ENCODE assay signal across 8 cellular contexts in genomic region chr16:70686376-70687171, GRCh38. TPM values are rescaled to one million over a fixed set of nuclear protein-coding genes. Genes with fewer than 3 reads are reported as not detected.
DNase-seq lines count a peak whose midpoint lies in the region; ATAC-seq and TF ChIP-seq lines count a peak whose summit lies in the region.

No MANE protein-coding gene starts in this region.

- peaks cover 25% of the 10 kb centered on the region for H3K27me3 Mint-ChIP-seq in GM23338 (ENCODE audit: insufficient read depth, low read depth, poor library complexity)

- peaks cover 22% of the 10 kb centered on the region; the same call in 1 of the 2 replicates for H3F3A ChIP-seq in GM23338 (replicated peaks; ENCODE audit: low read depth)

- H3K9me2 ChIP-seq in GM23338 (ENCODE audit: insufficient read depth) (no peaks in the 10 kb centered on the region), Karpas-422 (replicated peaks; ENCODE audit: insufficient read depth, low read length) (no peaks in the 10 kb centered on the region)

- TF ChIP-seq CTCF in GM23338 (conservative IDR thresholded peaks at IDR 0.05; ENCODE audit: low read depth in 2 of 2) (no peak), foreskin keratinocyte (conservative IDR thresholded peaks at IDR 0.05) (no peak), gastrocnemius medialis (IDR thresholded peaks at IDR 0.05 in 4 of 5, conservative IDR thresholded peaks at IDR 0.05 in 1 of 5) (no peak)

- peak overlapping the region; percentile 74 for H3K4me3 Mint-ChIP-seq in GM23338

- no peaks in the 10 kb centered on the region for H3K79me2 ChIP-seq in GM23338 (replicated peaks; ENCODE audit: insufficient read depth)
- H3K79me2 ChIP-seq in Karpas-422 (ENCODE audit: low read length): no peaks in the 10 kb centered on the region

- H3K36me3 ChIP-seq in GM23338 (ENCODE audit: insufficient read depth) (no peaks in the 10 kb centered on the region), gastrocnemius medialis (no peaks in the 10 kb centered on the region), Karpas-422 (ENCODE audit: insufficient read depth, low read length) (no peaks in the 10 kb centered on the region)

- H2AFZ ChIP-seq in GM23338: no peak overlapping the region
- H2AFZ ChIP-seq in Karpas-422 (ENCODE audit: low read length): no peak overlapping the region

- H3K4me1 Mint-ChIP-seq in GM23338: peaks cover 29% of the 10 kb centered on the region

- ATAC-seq in GM23338 (peak; percentile 28), foreskin keratinocyte (no peak), gastrocnemius medialis (no peak), GM18907 (IDR thresholded peaks at IDR 0.05; ENCODE audit: unreplicated experiment) (no peak), GM21723 (IDR thresholded peaks at IDR 0.05; ENCODE audit: unreplicated experiment) (no peak)

- no peaks in the 10 kb centered on the region; the same call in 2 of the 3 replicates for H3K36me3 Mint-ChIP-seq in GM23338 (ENCODE audit: low read depth)

- H3K27ac ChIP-seq in GM23338 (ENCODE audit: low read depth) (peak overlapping the region; percentile 45; the same call in 1 of the 2 replicates), foreskin keratinocyte (peak overlapping the region; percentile 75), gastrocnemius medialis (peak overlapping the region; percentile 88 to 97 (median 94)), Karpas-422 (ENCODE audit: low read length) (no peak overlapping the region)

- H4K20me1 ChIP-seq in GM23338 (replicated peaks; ENCODE audit: insufficient read depth) (peaks cover 4% of the 10 kb centered on the region), Karpas-422 (ENCODE audit: insufficient read depth, low read depth, low read length) (no peaks in the 10 kb centered on the region; the same call in 1 of the 2 replicates)

- H3K4me3 ChIP-seq in GM23338: peak overlapping the region; percentile 58
- peak overlapping the region; percentile 31 to 73 (median 52) for H3K4me3 ChIP-seq in gastrocnemius medialis
- H3K4me3 ChIP-seq in Karpas-422 (ENCODE audit: low read length): no peak overlapping the region

- no peak overlapping the region for H3K9ac ChIP-seq in Karpas-422 (ENCODE audit: low read length)

- H3K27ac Mint-ChIP-seq in GM23338: no peak overlapping the region

- H3K27me3 ChIP-seq in GM23338 (ENCODE audit: insufficient read depth): peaks cover 8% of the 10 kb centered on the region
- no peaks in the 10 kb centered on the region for H3K27me3 ChIP-seq in foreskin keratinocyte
- H3K27me3 ChIP-seq in gastrocnemius medialis: no peaks in the 10 kb centered on the region
- H3K27me3 ChIP-seq in Karpas-422 (ENCODE audit: low read length): no peaks in the 10 kb centered on the region

- DNase-seq in GM23338 (ENCODE audit: low spot score) (no peak), SHP77 treated with DMSO at 0.1 percent for 48 hours (lab: John Stamatoyannopoulos, UW) (peak; percentile 79), foreskin keratinocyte (no peak), gastrocnemius medialis (peak in 1 of 2 donors; percentile 24), Karpas-422 (no peak)
- DNase-seq in stimulated activated CD4-positive, alpha-beta T cell treated with anti-CD3 and anti-CD28 coated beads, Interleukin-2, amount 100 ng/mL, for 48 hours: no peak

- peaks cover 10% of the 10 kb centered on the region; the same call in 1 of the 2 replicates for H3K4me1 ChIP-seq in GM23338 (ENCODE audit: insufficient read depth)
- H3K4me1 ChIP-seq in foreskin keratinocyte: peaks cover 17% of the 10 kb centered on the region
- peaks cover 77 to 90% of the 10 kb centered on the region in 2 donors for H3K4me1 ChIP-seq in gastrocnemius medialis
- H3K4me1 ChIP-seq in Karpas-422 (ENCODE audit: low read length): peaks cover 9% of the 10 kb centered on the region

- H3K4me2 ChIP-seq in GM23338 (peak overlapping the region; percentile 78), Karpas-422 (ENCODE audit: low read depth, low read length, poor library complexity, severe bottlenecking) (no peak overlapping the region)

- no peaks in the 10 kb centered on the region; the same call in 2 of the 3 replicates for H3K9me3 Mint-ChIP-seq in GM23338

- TF ChIP-seq POLR2A in gastrocnemius medialis (IDR thresholded peaks at IDR 0.05): no peak

- in situ Hi-C loops in gastrocnemius medialis (cut with MboI; ENCODE audit: low sequenced_read_pairs in 4 of 4): loop anchor here in 2 of 4 donors (10.0 kb wide), 2 partner anchors 48 to 78 kb away; no protein-coding TSS in a partner anchor

- H3K9me3 ChIP-seq in gastrocnemius medialis: no peaks in the 10 kb centered on the region
- no peaks in the 10 kb centered on the region for H3K9me3 ChIP-seq in Karpas-422 (ENCODE audit: low read length)

- intact Hi-C loops in gastrocnemius medialis (cut with DNase I; ENCODE audit: low total_unique reads): loop anchor here (1.0 kb wide), 2 partner anchors 29 to 52 kb away; no protein-coding TSS in a partner anchor

TF ChIP-seq in GM23338, 12 proteins besides CTCF, POLR2A, EP300 and RAD21 (continues in another document):
- TF ChIP-seq JUNB (IDR thresholded peaks at IDR 0.05; ENCODE audit: unreplicated experiment) (no peak), CREB1 (CRISPR knock-in tag; IDR thresholded peaks at IDR 0.05; ENCODE audit: low read depth) (no peak), EZH2phosphoT487 (IDR thresholded peaks at IDR 0.05; ENCODE audit: unreplicated experiment) (no peak), STAT1 (IDR thresholded peaks at IDR 0.05; ENCODE audit: unreplicated experiment) (no peak), ZNF114 (CRISPR knock-in tag; IDR thresholded peaks at IDR 0.05) (no peak), ZNF331 (CRISPR knock-in tag; IDR thresholded peaks at IDR 0.05; ENCODE audit: low read depth) (no peak), POLR2AphosphoS5 (IDR thresholded peaks at IDR 0.05; ENCODE audit: low read depth) (no peak), NANOG (IDR thresholded peaks at IDR 0.05; ENCODE audit: borderline replicate concordance) (no peak), EZH2 (IDR thresholded peaks at IDR 0.05; ENCODE audit: low read depth, unreplicated experiment) (no peak)

RNA-seq across cellular contexts. Expression of gene MTSS2, which starts 0.7 kb away (rescaled TPM):
- 16.5 and 19.6 TPM in 2 replicates for total RNA-seq in GM23338 (2014; rRNA removed; shearing (Covaris generic))
- polyA plus RNA-seq in GM23338 (2016; fragmentation: Nextera tagmentation; extraction: Ambion mirVana) (1.6 and 1.9 TPM in 2 replicates), foreskin keratinocyte (12.5 and 17.4 TPM in 2 replicates)
- total RNA-seq in foreskin keratinocyte (31.0 and 40.9 TPM in 2 replicates), gastrocnemius medialis (100 to 1,000 TPM in 1 of 4 donors, 10 to 100 TPM in 3; 42.6 to 160 (median 93.9) TPM)
- 0.15 and 0.47 TPM in 2 replicates for total RNA-seq in Karpas-422 (2014; rRNA removed; shearing (Covaris generic); ENCODE audit: low replicate concordance)

RNA-seq across cellular contexts. Expression of gene IL34, which starts 40.2 kb away (rescaled TPM):
- 4.6 and 6.6 TPM in 2 replicates for total RNA-seq in GM23338 (2014; rRNA removed; shearing (Covaris generic))
- polyA plus RNA-seq in GM23338 (2016; fragmentation: Nextera tagmentation; extraction: Ambion mirVana) (3.1 and 4.3 TPM in 2 replicates), foreskin keratinocyte (0.13 and 0.19 TPM in 2 replicates)
- total RNA-seq in foreskin keratinocyte (0.11 and 0.17 TPM in 2 replicates), gastrocnemius medialis (10 to 100 TPM in 3 of 4 donors, under 1 TPM in 1; 0.71 to 93.0 (median 22.1) TPM)
- total RNA-seq in Karpas-422 (2014; rRNA removed; shearing (Covaris generic); ENCODE audit: low replicate concordance): not detected in 2 replicates

Comparison
In these comparisons a context has a peak if more than half of its experiments do, and no peak if none do; other contexts are left out.
1. RNA of gene MTSS2, which starts 0.7 kb away (total RNA-seq): 42.6 to 160 TPM in gastrocnemius medialis, 31.0 to 40.9 TPM in foreskin keratinocyte and 16.5 to 19.6 TPM in GM23338; 0.15 to 0.47 TPM in Karpas-422; every median in the first group is over 10 times any median in the second.